In genomic region chr20:34363062-34364012, GRCh38 we compare ENCODE assay signal across 8 cellular contexts. TPM values are rescaled to one million over a fixed set of nuclear protein-coding genes. Genes with fewer than 3 reads are reported as not detected.
A peak's percentile ranks its signal among the peaks of the same experiment; 100 is the strongest.
DNase-seq lines count a peak whose midpoint lies in the region; ATAC-seq and TF ChIP-seq lines count a peak whose summit lies in the region.

ITCH (plus strand) TSS chr20:34363273; CDS start chr20:34393812, 30,539 bp downstream.

- peaks cover 47% of the 10 kb centered on the region for H3K4me1 Mint-ChIP-seq in chondrocyte (ENCODE audit: low read depth)

- peak within 1 kb of the TSS; percentile 99 for H3K27ac Mint-ChIP-seq in chondrocyte (ENCODE audit: unreplicated experiment)

- H3K36me3 Mint-ChIP-seq in chondrocyte (ENCODE audit: low read depth), result peaks cover 15% of the 10 kb centered on the region

- DNase-seq in AG20443 (ENCODE audit: low spot score), result peak; percentile 99
- peak; percentile 93 for DNase-seq in NCI-H510A (lab: John Stamatoyannopoulos, UW)
- DNase-seq in activated CD4-positive, alpha-beta T cell treated with anti-CD3 and anti-CD28 coated beads for 24 hours (ENCODE audit: low read depth in 2 of 2), result peak; percentile 84 to 90
- peak; percentile 99 for DNase-seq in chondrocyte (ENCODE audit: low spot score)
- peak; percentile 93 for DNase-seq in kidney glomerular epithelial cell (lab: John Stamatoyannopoulos, UW)
- peak; percentile 73 to 77 for DNase-seq in stimulated activated CD4-positive, alpha-beta T cell treated with anti-CD3 and anti-CD28 coated beads, Interleukin-1b, Interleukin-23, amount 100 ng/mL, for 1 hour (ENCODE audit: low read depth in 2 of 2)

- H3K27me3 Mint-ChIP-seq in chondrocyte (ENCODE audit: low read depth), result no peaks in the 10 kb centered on the region

- peak; percentile 86 for TF ChIP-seq POLR2A in GM19099 (IDR thresholded peaks at IDR 0.05; ENCODE audit: extremely low read depth, insufficient read length, low read depth)

- H3K9me3 Mint-ChIP-seq in chondrocyte (ENCODE audit: low read depth), result no peaks in the 10 kb centered on the region

- TF ChIP-seq CTCF in chondrocyte (IDR thresholded peaks at IDR 0.05), result no peak

- peak; percentile 94 for ATAC-seq in HG03432 (IDR thresholded peaks at IDR 0.05; ENCODE audit: unreplicated experiment)

- H3K4me3 Mint-ChIP-seq in chondrocyte (ENCODE audit: unreplicated experiment), result peak within 1 kb of the TSS; percentile 97

RNA-seq across cellular contexts. Expression of gene ITCH, which starts in this region (rescaled TPM):
- total RNA-seq in chondrocyte, result 58.2 to 96.9 TPM (median 84.8 TPM) in 3 replicates

Comparison
In these comparisons a context has a peak if more than half of its experiments do, and no peak if none do; other contexts are left out.
1. Peak in every context shown above with its lines: DNase-seq and ATAC-seq.